In the genomic region with DNA sequence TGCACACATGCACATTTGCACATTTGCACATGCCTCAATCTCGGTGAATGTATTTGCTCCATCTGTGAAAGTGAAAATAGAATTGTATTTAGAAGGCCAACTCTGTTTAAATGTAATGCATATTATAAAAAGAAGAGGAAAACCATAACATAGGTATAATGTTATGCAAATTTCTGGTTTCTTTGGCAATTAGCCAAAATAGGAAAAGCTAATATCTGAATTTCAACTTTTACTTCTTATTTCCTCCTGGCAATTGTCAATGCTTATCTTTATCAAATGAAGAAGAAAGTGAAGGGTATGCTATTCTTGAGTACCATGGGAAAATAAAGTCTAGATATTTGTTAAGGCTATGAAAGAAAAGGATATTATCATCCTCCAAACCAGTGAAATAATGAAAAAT, we compare ENCODE assay signal across 2 cellular contexts.
TF ChIP-seq lines count a peak whose summit lies in the region.

No MANE protein-coding gene starts in this region.

TF ChIP-seq in Ishikawa, 13 proteins besides CTCF, POLR2A, EP300 and RAD21:
- TF ChIP-seq, protein P1, sequence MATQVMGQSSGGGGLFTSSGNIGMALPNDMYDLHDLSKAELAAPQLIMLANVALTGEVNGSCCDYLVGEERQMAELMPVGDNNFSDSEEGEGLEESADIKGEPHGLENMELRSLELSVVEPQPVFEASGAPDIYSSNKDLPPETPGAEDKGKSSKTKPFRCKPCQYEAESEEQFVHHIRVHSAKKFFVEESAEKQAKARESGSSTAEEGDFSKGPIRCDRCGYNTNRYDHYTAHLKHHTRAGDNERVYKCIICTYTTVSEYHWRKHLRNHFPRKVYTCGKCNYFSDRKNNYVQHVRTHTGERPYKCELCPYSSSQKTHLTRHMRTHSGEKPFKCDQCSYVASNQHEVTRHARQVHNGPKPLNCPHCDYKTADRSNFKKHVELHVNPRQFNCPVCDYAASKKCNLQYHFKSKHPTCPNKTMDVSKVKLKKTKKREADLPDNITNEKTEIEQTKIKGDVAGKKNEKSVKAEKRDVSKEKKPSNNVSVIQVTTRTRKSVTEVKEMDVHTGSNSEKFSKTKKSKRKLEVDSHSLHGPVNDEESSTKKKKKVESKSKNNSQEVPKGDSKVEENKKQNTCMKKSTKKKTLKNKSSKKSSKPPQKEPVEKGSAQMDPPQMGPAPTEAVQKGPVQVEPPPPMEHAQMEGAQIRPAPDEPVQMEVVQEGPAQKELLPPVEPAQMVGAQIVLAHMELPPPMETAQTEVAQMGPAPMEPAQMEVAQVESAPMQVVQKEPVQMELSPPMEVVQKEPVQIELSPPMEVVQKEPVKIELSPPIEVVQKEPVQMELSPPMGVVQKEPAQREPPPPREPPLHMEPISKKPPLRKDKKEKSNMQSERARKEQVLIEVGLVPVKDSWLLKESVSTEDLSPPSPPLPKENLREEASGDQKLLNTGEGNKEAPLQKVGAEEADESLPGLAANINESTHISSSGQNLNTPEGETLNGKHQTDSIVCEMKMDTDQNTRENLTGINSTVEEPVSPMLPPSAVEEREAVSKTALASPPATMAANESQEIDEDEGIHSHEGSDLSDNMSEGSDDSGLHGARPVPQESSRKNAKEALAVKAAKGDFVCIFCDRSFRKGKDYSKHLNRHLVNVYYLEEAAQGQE (IDR thresholded peaks at IDR 0.05; ENCODE audit: low read depth) = no peak
- peak; percentile 37 for TF ChIP-seq NFIC (IDR thresholded peaks at IDR 0.05)

TF ChIP-seq in K562, 482 proteins besides CTCF, POLR2A, EP300 and RAD21 (continued from another document):
- TF ChIP-seq, protein P2, sequence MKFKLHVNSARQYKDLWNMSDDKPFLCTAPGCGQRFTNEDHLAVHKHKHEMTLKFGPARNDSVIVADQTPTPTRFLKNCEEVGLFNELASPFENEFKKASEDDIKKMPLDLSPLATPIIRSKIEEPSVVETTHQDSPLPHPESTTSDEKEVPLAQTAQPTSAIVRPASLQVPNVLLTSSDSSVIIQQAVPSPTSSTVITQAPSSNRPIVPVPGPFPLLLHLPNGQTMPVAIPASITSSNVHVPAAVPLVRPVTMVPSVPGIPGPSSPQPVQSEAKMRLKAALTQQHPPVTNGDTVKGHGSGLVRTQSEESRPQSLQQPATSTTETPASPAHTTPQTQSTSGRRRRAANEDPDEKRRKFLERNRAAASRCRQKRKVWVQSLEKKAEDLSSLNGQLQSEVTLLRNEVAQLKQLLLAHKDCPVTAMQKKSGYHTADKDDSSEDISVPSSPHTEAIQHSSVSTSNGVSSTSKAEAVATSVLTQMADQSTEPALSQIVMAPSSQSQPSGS (CRISPR knock-in tag; IDR thresholded peaks at IDR 0.05) = no peak
- TF ChIP-seq FOXM1 (IDR thresholded peaks at IDR 0.05; ENCODE audit: low read depth) (no peak), FOXM1 (CRISPR knock-in tag; IDR thresholded peaks at IDR 0.05; ENCODE audit: low read depth) (no peak), NFIX (CRISPR knock-in tag; IDR thresholded peaks at IDR 0.05; ENCODE audit: low read depth) (peak; percentile 83), NFIC (IDR thresholded peaks at IDR 0.05) (peak; percentile 91), MAFK (IDR thresholded peaks at IDR 0.05; ENCODE audit: low read length) (no peak)
